In the genomic region with DNA sequence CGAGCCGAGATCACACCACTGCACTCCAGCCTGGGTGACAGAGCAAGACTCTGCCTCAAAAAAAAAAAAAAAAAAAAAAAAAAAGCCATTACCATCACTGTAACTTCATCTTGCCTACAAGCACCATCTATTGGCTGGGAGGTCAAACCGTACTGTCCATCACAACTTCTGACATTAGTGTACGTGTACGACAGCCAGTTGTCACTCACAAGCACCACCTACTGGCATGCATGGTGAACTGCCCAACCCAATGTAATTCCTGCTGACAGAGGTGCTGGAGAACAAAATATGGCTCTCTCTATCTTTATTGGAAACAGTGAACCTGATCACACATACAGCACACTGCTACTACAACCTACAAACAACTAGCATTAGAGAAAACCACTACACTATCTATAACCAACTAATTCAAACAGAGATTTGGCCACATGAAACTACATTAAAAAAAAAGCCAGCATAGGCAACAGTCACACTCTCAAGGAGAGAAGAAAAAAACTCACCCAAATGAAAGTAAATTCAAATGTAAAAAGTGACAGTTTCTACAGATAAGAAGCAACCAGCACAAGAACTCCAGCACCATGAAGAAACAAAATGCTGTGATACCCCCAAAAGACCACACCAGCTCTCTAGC, we compare ENCODE assay signal across 9 cellular contexts.
DNase-seq lines count a peak whose midpoint lies in the region; ATAC-seq, FAIRE-seq and TF ChIP-seq lines count a peak whose summit lies in the region.
"Had no signal": no experiment of that assay in that cellular context is flagged by ENCODE, and none has a peak within 500 bp of the region (broad histone marks: within the 10 kb centered on the region; RNA-seq: fewer than 3 reads in every experiment).

No MANE protein-coding gene starts in this region.

- WGBS in A549 (ENCODE audit: missing lambda C conversion rate), result 38% methylated on average over 5 of the region's 5 CpGs
- no CpG with 5 or more reads among the region's 5 CpGs for WGBS in H9 (ENCODE audit: extremely low coverage, insufficient read length, low lambda C conversion rate)
- 47 to 63% methylated on average over 4 to 5 of the region's 5 CpGs for WGBS in body of pancreas, 2 donors
- WGBS in lower leg skin, 2 donors, result 67 to 84% methylated on average over 5 of the region's 5 CpGs

- TF ChIP-seq RAD21 in A549 (conservative IDR thresholded peaks at IDR 0.05 in 1 of 2, IDR thresholded peaks at IDR 0.05 in 1 of 2), result peak in 1 of 2 experiments; percentile 48; a peak in 2 of 5 replicates

- DNase-seq in A549 (ENCODE audit: low read depth in 1 of 2, low spot score in 1 of 2) (peak; percentile 15 to 67), H9 (peak; percentile 52), KG1 (lab: John Stamatoyannopoulos, UW) (peak; percentile 8), body of pancreas (peak in 2 of 4 donors; percentile 9 to 24), progenitor cell of endocrine pancreas (ENCODE audit: low spot score, unreplicated experiment) (no peak), lower leg skin (ENCODE audit: low spot score in 2 of 2) (no peak)
- DNase-seq in stimulated activated naive CD4-positive, alpha-beta T cell treated with Interleukin-2 at 50 U/mL for 16 hours (lab: John Stamatoyannopoulos, UW), result no peak

- no peak for TF ChIP-seq EP300 in A549 (IDR thresholded peaks at IDR 0.05)

- no peak overlapping the region for H3K4me3 Mint-ChIP-seq in H9
- no peak overlapping the region for H3K4me3 Mint-ChIP-seq in progenitor cell of endocrine pancreas (ENCODE audit: low read depth)
- H3K4me3 Mint-ChIP-seq: stimulated activated naive CD8-positive, alpha-beta T cell treated with anti-CD3 and anti-CD28 coated beads, Interleukin-15, Interleukin-2, amounts not matched to agents 100 ng/mL and 50 ng/mL, for 24 hours had no signal

- no peak overlapping the region; a peak in 1 of 7 replicates for H3K27ac Mint-ChIP-seq in H9
- H3K27ac Mint-ChIP-seq in progenitor cell of endocrine pancreas, result no peak overlapping the region
- H3K27ac Mint-ChIP-seq: stimulated activated naive CD8-positive, alpha-beta T cell treated with anti-CD3 and anti-CD28 coated beads, Interleukin-15, Interleukin-2, amounts not matched to agents 100 ng/mL and 50 ng/mL, for 24 hours had no signal

- no peaks in the 10 kb centered on the region for H3K9me3 ChIP-seq in A549
- H3K9me3 ChIP-seq in H9 (ENCODE audit: control insufficient read depth, low read depth, low read length), result no peaks in the 10 kb centered on the region
- H3K9me3 ChIP-seq in body of pancreas, result peaks cover 0 to 3% (median 0%) of the 10 kb centered on the region in 3 donors

- H2BK12ac ChIP-seq in H9 (ENCODE audit: insufficient read length, low read depth, low read length), result no peak overlapping the region

- ATAC-seq in A549 (peak; percentile 62 to 89; a peak in 5 of 6 replicates), body of pancreas (no peak)

- no peak overlapping the region for H4K8ac ChIP-seq in H9 (replicated peaks; ENCODE audit: insufficient read length, low read depth, low read length)

- CTCF ChIA-PET in A549 (lab: Yijun Ruan, JAX), result no interaction called here

- H3K27me3 Mint-ChIP-seq in H9 (ENCODE audit: low read depth) (no peaks in the 10 kb centered on the region), progenitor cell of endocrine pancreas (no peaks in the 10 kb centered on the region)

- H3K23me2 ChIP-seq in H9 (ENCODE audit: insufficient read length, low read depth, low read length, poor library complexity, severe bottlenecking), result no peaks in the 10 kb centered on the region

- peak; percentile 56 for FAIRE-seq in A549 (lab: Jason Lieb, UNC)

- H3K4me3 ChIP-seq in A549 (no peak overlapping the region), body of pancreas (no peak overlapping the region), lower leg skin (ENCODE audit: low read depth, poor library complexity, severe bottlenecking) (no peak overlapping the region)

- H2BK20ac ChIP-seq in H9 (ENCODE audit: low read depth, low read length, poor library complexity, severe bottlenecking), result no peak overlapping the region

- peaks cover 0 to 10% of the 10 kb centered on the region in 2 experiments; a peak in 3 of 5 replicates for H3K9me3 Mint-ChIP-seq in H9
- peaks cover 4% of the 10 kb centered on the region for H3K9me3 Mint-ChIP-seq in progenitor cell of endocrine pancreas (ENCODE audit: low read depth)

- H3K4me2 ChIP-seq in A549 (no peak overlapping the region), H9 (ENCODE audit: insufficient read depth, insufficient read length, low read length) (no peak overlapping the region)

- no peaks in the 10 kb centered on the region for H3K36me3 ChIP-seq in body of pancreas (replicated peaks in 1 of 2; ENCODE audit: insufficient read depth in 1 of 2, low read depth in 2 of 2)

- TF ChIP-seq CTCF in A549 (IDR thresholded peaks at IDR 0.05) (peak; percentile 30; the same call in 2 of the 3 replicates), GM12872 (IDR thresholded peaks at IDR 0.05; ENCODE audit: insufficient read depth, low read depth, low read length) (peak; percentile 86), H9 (conservative IDR thresholded peaks at IDR 0.05) (peak; percentile 65), body of pancreas (IDR thresholded peaks at IDR 0.05) (peak in 6 of 7 experiments; percentile 22 to 43 (median 34)), progenitor cell of endocrine pancreas (IDR thresholded peaks at IDR 0.05; ENCODE audit: unreplicated experiment) (peak; percentile 39), lower leg skin (IDR thresholded peaks at IDR 0.05) (no peak)

- no peak overlapping the region for H2AK5ac ChIP-seq in H9 (ENCODE audit: insufficient read length, low read length)

- H2BK5ac ChIP-seq in H9 (ENCODE audit: insufficient read length, low read length), result no peak overlapping the region

- peaks cover under 1 to 3% of the 10 kb centered on the region in 2 experiments; a peak in 3 of 4 replicates for H3K4me1 Mint-ChIP-seq in H9
- peaks cover 2% of the 10 kb centered on the region for H3K4me1 Mint-ChIP-seq in progenitor cell of endocrine pancreas (ENCODE audit: low read depth)

- H3K79me1 ChIP-seq in H9 (ENCODE audit: insufficient read depth, low read depth, low read length, poor library complexity, severe bottlenecking), result no peaks in the 10 kb centered on the region

- H3K14ac ChIP-seq in H9 (ENCODE audit: insufficient read depth, low read length), result no peak overlapping the region

- no peak overlapping the region for H2BK120ac ChIP-seq in H9 (ENCODE audit: low read depth, low read length, poor library complexity, severe bottlenecking)

- H3K18ac ChIP-seq in H9 (ENCODE audit: insufficient read length, low read depth, low read length), result no peak overlapping the region

- no peaks in the 10 kb centered on the region for H3K4me1 ChIP-seq in A549
- no peaks in the 10 kb centered on the region for H3K4me1 ChIP-seq in H9 (ENCODE audit: insufficient read depth, low read length)
- H3K4me1 ChIP-seq in body of pancreas, result no peaks in the 10 kb centered on the region

- H3K79me2 ChIP-seq in H9 (ENCODE audit: insufficient read depth, low read length), result no peaks in the 10 kb centered on the region

- no peak overlapping the region for H3K56ac ChIP-seq in H9 (ENCODE audit: insufficient read length, low read depth, low read length)

- no peak overlapping the region for H3T11ph ChIP-seq in H9 (ENCODE audit: low read length)

- H3K27me3 ChIP-seq in H9 (ENCODE audit: insufficient read depth, low read length) (no peaks in the 10 kb centered on the region), body of pancreas (no peaks in the 10 kb centered on the region)

- TF ChIP-seq POLR2A in A549 (IDR thresholded peaks at IDR 0.05; ENCODE audit: low read length), result no peak
- no peak for TF ChIP-seq POLR2A in body of pancreas (IDR thresholded peaks at IDR 0.05)
- no peak for TF ChIP-seq POLR2A in lower leg skin (IDR thresholded peaks at IDR 0.05)

- no peak overlapping the region for H3K23ac ChIP-seq in H9 (ENCODE audit: insufficient read length, low read depth, low read length)

- POLR2A ChIA-PET in A549 (lab: Yijun Ruan, JAX), result no interaction called here

- no peak overlapping the region for H2BK15ac ChIP-seq in H9 (ENCODE audit: low read depth, low read length)

- H3K36me3 Mint-ChIP-seq in H9 (ENCODE audit: insufficient read depth in 1 of 3, low read depth in 3 of 3) (peaks cover 0 to 5% (median 0%) of the 10 kb centered on the region in 3 experiments; a peak in 1 of 7 replicates), progenitor cell of endocrine pancreas (ENCODE audit: insufficient read depth) (no peaks in the 10 kb centered on the region)

- no peak overlapping the region for H3K4ac ChIP-seq in H9 (ENCODE audit: low read depth, low read length)

- H3K27ac ChIP-seq in A549, result no peak overlapping the region
- no peak overlapping the region for H3K27ac ChIP-seq in H9 (ENCODE audit: insufficient read length, low read depth, low read length)
- no peak overlapping the region for H3K27ac ChIP-seq in body of pancreas

- intact Hi-C loops in body of pancreas (cut with DNase I), result no loop called here
- intact Hi-C loops in lower leg skin (cut with DNase I; ENCODE audit: low total_unique reads), result no loop called here

- no peak overlapping the region for H4K91ac ChIP-seq in H9 (ENCODE audit: insufficient read length, low read depth, low read length)

- no peak overlapping the region for H4K5ac ChIP-seq in H9 (ENCODE audit: insufficient read length, low read depth, low read length)

- no peak overlapping the region for H3K9ac ChIP-seq in H9 (ENCODE audit: extremely low read depth, insufficient read length, low read length)

- H4K20me1 ChIP-seq in H9 (ENCODE audit: control insufficient read depth, insufficient read depth, insufficient read length), result no peaks in the 10 kb centered on the region

- H2AFZ ChIP-seq in H9 (ENCODE audit: low read length), result no peak overlapping the region

TF ChIP-seq in A549, 52 proteins besides CTCF, POLR2A, EP300 and RAD21 (continues in another document):
- TF ChIP-seq ZC3H11A (IDR thresholded peaks at IDR 0.05), result no peak
- peak; percentile 17; the same call in 1 of the 3 replicates for TF ChIP-seq SMC3 (IDR thresholded peaks at IDR 0.05)
- TF ChIP-seq GATA3 (IDR thresholded peaks at IDR 0.05; ENCODE audit: borderline replicate concordance), result no peak
- TF ChIP-seq, protein P1, sequence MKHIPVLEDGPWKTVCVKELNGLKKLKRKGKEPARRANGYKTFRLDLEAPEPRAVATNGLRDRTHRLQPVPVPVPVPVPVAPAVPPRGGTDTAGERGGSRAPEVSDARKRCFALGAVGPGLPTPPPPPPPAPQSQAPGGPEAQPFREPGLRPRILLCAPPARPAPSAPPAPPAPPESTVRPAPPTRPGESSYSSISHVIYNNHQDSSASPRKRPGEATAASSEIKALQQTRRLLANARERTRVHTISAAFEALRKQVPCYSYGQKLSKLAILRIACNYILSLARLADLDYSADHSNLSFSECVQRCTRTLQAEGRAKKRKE (CRISPR knock-in tag; IDR thresholded peaks at IDR 0.05; ENCODE audit: low read depth), result no peak

Comparison
In these comparisons a context has a peak if more than half of its experiments do, and no peak if none do; other contexts are left out.
1. DNase-seq: peak in A549 (2 of 2), H9 (single experiment) and KG1 (single experiment); none in progenitor cell of endocrine pancreas (single experiment), stimulated activated naive CD4-positive, alpha-beta T cell treated with Interleukin-2 at 50 U/mL for 16 hours (single experiment) and lower leg skin (0 of 2).
2. CTCF ChIP-seq: peak in A549 (single experiment), GM12872 (single experiment), H9 (single experiment), body of pancreas (6 of 7) and progenitor cell of endocrine pancreas (single experiment); none in lower leg skin (0 of 3).